In genomic region chr2:218418717-218419458, GRCh38 we compare ENCODE assay signal across 1 cellular context.
TF ChIP-seq lines count a peak whose summit lies in the region.

Gene VIL1, plus strand, starts transcription at chr2:218419123. Its CDS starts 4,656 bp downstream, at chr2:218423779.

TF ChIP-seq in HepG2, 621 proteins besides CTCF, POLR2A, EP300 and RAD21 (continued from another document and continues in another):
- TF ChIP-seq TRAFD1 (CRISPR knock-in tag; IDR thresholded peaks at IDR 0.05; ENCODE audit: borderline replicate concordance) (0 out of 2 replicates have a peak, but pooled peaks have one; percentile 24), ZNF564 (CRISPR knock-in tag; IDR thresholded peaks at IDR 0.05) (peak; percentile 63; the same call in 1 of the 2 replicates), ZBTB38 (CRISPR knock-in tag; IDR thresholded peaks at IDR 0.05) (no peak; the same call in 1 of the 2 replicates), TEAD2 (CRISPR knock-in tag; IDR thresholded peaks at IDR 0.05) (0 out of 2 replicates have a peak, but pooled peaks have one; percentile 22), ZSCAN22 (CRISPR knock-in tag; IDR thresholded peaks at IDR 0.05) (no peak), ZNF17 (CRISPR knock-in tag; IDR thresholded peaks at IDR 0.05) (no peak), TFAP4 (IDR thresholded peaks at IDR 0.05; ENCODE audit: borderline replicate concordance, low read depth) (peak; percentile 81), IRF1 (CRISPR knock-in tag; IDR thresholded peaks at IDR 0.05; ENCODE audit: low read depth) (no peak; the same call in 1 of the 2 replicates), ZKSCAN1 (IDR thresholded peaks at IDR 0.05; ENCODE audit: low read length) (no peak), ZNF317 (CRISPR knock-in tag; IDR thresholded peaks at IDR 0.05) (peak; percentile 43; the same call in 1 of the 2 replicates), UBTF (CRISPR knock-in tag; IDR thresholded peaks at IDR 0.05) (peak; percentile 68), ZNF577 (CRISPR knock-in tag; IDR thresholded peaks at IDR 0.05; ENCODE audit: borderline replicate concordance, low read depth) (no peak), ZNF234 (CRISPR knock-in tag; conservative IDR thresholded peaks at IDR 0.05) (no peak), ATRX (CRISPR knock-in tag; IDR thresholded peaks at IDR 0.05; ENCODE audit: borderline replicate concordance) (no peak; the same call in 1 of the 2 replicates), NCOR1 (IDR thresholded peaks at IDR 0.05; ENCODE audit: borderline replicate concordance, low read length) (peak; percentile 95), MNT (IDR thresholded peaks at IDR 0.05) (no peak), USF2 (IDR thresholded peaks at IDR 0.05; ENCODE audit: low read depth, low read length) (no peak), USF2 (CRISPR knock-in tag; IDR thresholded peaks at IDR 0.05; ENCODE audit: borderline replicate concordance) (peak; percentile 99; the same call in 1 of the 2 replicates), THYN1 (CRISPR knock-in tag; IDR thresholded peaks at IDR 0.05; ENCODE audit: borderline replicate concordance, low read depth) (no peak), SMAD1 (CRISPR knock-in tag; IDR thresholded peaks at IDR 0.05; ENCODE audit: borderline replicate concordance, low read depth) (peak; percentile 88; the same call in 1 of the 2 replicates), GABPB1 (CRISPR knock-in tag; IDR thresholded peaks at IDR 0.05) (peak; percentile 45), ZEB1 (IDR thresholded peaks at IDR 0.05; ENCODE audit: insufficient replicate concordance, low read depth) (peak; percentile 99), SAP130 (CRISPR knock-in tag; IDR thresholded peaks at IDR 0.05; ENCODE audit: low read depth) (peak; percentile 92), TRIM22 (IDR thresholded peaks at IDR 0.05) (no peak), ZNF124 (CRISPR knock-in tag; IDR thresholded peaks at IDR 0.05) (peak; percentile 40; the same call in 1 of the 2 replicates), IKZF5 (CRISPR knock-in tag; IDR thresholded peaks at IDR 0.05) (peak; percentile 80), PRMT3 (CRISPR knock-in tag; IDR thresholded peaks at IDR 0.05; ENCODE audit: borderline replicate concordance, low read depth) (no peak), YEATS2 (CRISPR knock-in tag; IDR thresholded peaks at IDR 0.05; ENCODE audit: borderline replicate concordance) (peak; percentile 74; the same call in 1 of the 2 replicates), ZNF883 (CRISPR knock-in tag; IDR thresholded peaks at IDR 0.05; ENCODE audit: not compliant biosample characterization) (peak; percentile 41), TFE3 (CRISPR knock-in tag; IDR thresholded peaks at IDR 0.05) (peak; percentile 76), FOXM1 (CRISPR knock-in tag; IDR thresholded peaks at IDR 0.05) (no peak), ATF5 (CRISPR knock-in tag; IDR thresholded peaks at IDR 0.05; ENCODE audit: low read depth) (no peak), SOX5 (CRISPR knock-in tag; IDR thresholded peaks at IDR 0.05; ENCODE audit: borderline replicate concordance) (peak; percentile 80), MXD4 (CRISPR knock-in tag; IDR thresholded peaks at IDR 0.05) (peak; percentile 79), ZNF891 (CRISPR knock-in tag; IDR thresholded peaks at IDR 0.05) (peak; percentile 42), ZFY (CRISPR knock-in tag; IDR thresholded peaks at IDR 0.05) (peak; percentile 87), ZNF580 (CRISPR knock-in tag; IDR thresholded peaks at IDR 0.05; ENCODE audit: borderline replicate concordance, low read depth) (peak; percentile 94), TGIF2 (CRISPR knock-in tag; IDR thresholded peaks at IDR 0.05) (peak; percentile 86), TSC22D2 (CRISPR knock-in tag; IDR thresholded peaks at IDR 0.05; ENCODE audit: borderline replicate concordance) (peak; percentile 65; the same call in 1 of the 2 replicates), ZNF557 (CRISPR knock-in tag; IDR thresholded peaks at IDR 0.05) (peak; percentile 25; the same call in 1 of the 2 replicates), SSRP1 (CRISPR knock-in tag; IDR thresholded peaks at IDR 0.05) (0 out of 2 replicates have a peak, but pooled peaks have one; percentile 55), MXD3 (CRISPR knock-in tag; IDR thresholded peaks at IDR 0.05) (peak; percentile 24; the same call in 1 of the 2 replicates), ZNF224 (CRISPR knock-in tag; IDR thresholded peaks at IDR 0.05) (peak; percentile 82; the same call in 1 of the 2 replicates), TERF1 (CRISPR knock-in tag; IDR thresholded peaks at IDR 0.05) (0 out of 2 replicates have a peak, but pooled peaks have one; percentile 39), MLX (CRISPR knock-in tag; IDR thresholded peaks at IDR 0.05) (peak; percentile 47; the same call in 1 of the 2 replicates)
